In the genomic region with DNA sequence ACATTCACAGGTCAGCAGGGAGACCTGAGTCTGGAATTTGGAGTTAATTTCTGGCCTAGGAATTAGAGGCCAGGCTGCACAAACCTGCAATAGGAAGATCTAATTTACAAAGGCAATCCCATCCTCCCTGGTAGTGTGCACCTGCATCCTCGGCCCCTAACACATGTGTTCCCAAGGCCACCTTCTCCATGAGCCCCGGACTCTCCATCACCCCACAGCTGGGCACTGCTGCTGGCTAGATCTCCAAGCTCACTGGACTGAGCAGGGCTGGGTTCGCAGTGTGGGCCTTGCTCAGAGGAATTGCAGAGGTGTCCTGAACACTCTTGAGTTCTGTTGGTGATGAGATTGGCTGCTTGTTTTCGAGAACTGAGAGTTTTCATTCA, we compare ENCODE assay signal across 26 cellular contexts.
DNase-seq lines count a peak whose midpoint lies in the region; ATAC-seq and TF ChIP-seq lines count a peak whose summit lies in the region.
"Had no signal": no experiment of that assay in that cellular context is flagged by ENCODE, and none has a peak within 500 bp of the region (broad histone marks: within the 10 kb centered on the region; RNA-seq: fewer than 3 reads in every experiment).

No MANE protein-coding gene starts in this region.

- TF ChIP-seq EP300 in SK-N-SH (IDR thresholded peaks at IDR 0.05; ENCODE audit: borderline replicate concordance in 1 of 2, low read depth in 1 of 2, low read length in 1 of 2) (no peak), transverse colon (IDR thresholded peaks at IDR 0.05; ENCODE audit: low read depth) (no peak)

- intact Hi-C loops in lower lobe of right lung (cut with DNase I) (no loop called here), transverse colon (cut with DNase I; ENCODE audit: low total_unique reads) (no loop called here)

- H3K4me1 ChIP-seq in SK-N-SH (ENCODE audit: control insufficient read depth in 1 of 2, insufficient read depth in 2 of 2, low read depth in 1 of 2, low read length in 1 of 2), result no peaks in the 10 kb centered on the region; a peak in 2 of 4 replicates
- peaks cover 11% of the 10 kb centered on the region for H3K4me1 ChIP-seq in lower lobe of right lung
- peaks cover 0 to 4% (median 0%) of the 10 kb centered on the region in 4 donors for H3K4me1 ChIP-seq in transverse colon
- H3K4me1 ChIP-seq: body of pancreas, left lung, parathyroid adenoma had no signal

- H3K4me3 ChIP-seq in SK-N-SH (ENCODE audit: low read depth in 2 of 2, low read length in 1 of 2) (no peak overlapping the region), brain microvascular endothelial cell (ENCODE audit: low read depth, low read length) (no peak overlapping the region), lower lobe of right lung (no peak overlapping the region), transverse colon (no peak overlapping the region)
- H3K4me3 ChIP-seq: body of pancreas, GM23338, left lung, upper lobe of left lung had no signal

- H3K36me3 ChIP-seq in SK-N-SH (replicated peaks in 1 of 2; ENCODE audit: control insufficient read depth in 1 of 2, insufficient read depth in 2 of 2, low read length in 1 of 2) (no peaks in the 10 kb centered on the region), brain microvascular endothelial cell (replicated peaks) (no peaks in the 10 kb centered on the region), lower lobe of right lung (no peaks in the 10 kb centered on the region), transverse colon (no peaks in the 10 kb centered on the region)
- H3K36me3 ChIP-seq: left lung, upper lobe of left lung, WERI-Rb-1 had no signal

- no peak for TF ChIP-seq RAD21 in SK-N-SH (IDR thresholded peaks at IDR 0.05; ENCODE audit: low read length)

- H3K9ac ChIP-seq in SK-N-SH, result no peak overlapping the region
- H3K9ac ChIP-seq: parathyroid adenoma had no signal

- TF ChIP-seq CTCF in SK-N-SH (IDR thresholded peaks at IDR 0.05) (no peak), brain microvascular endothelial cell (IDR thresholded peaks at IDR 0.05; ENCODE audit: low read depth, low read length, missing control alignments) (no peak), lower lobe of right lung (IDR thresholded peaks at IDR 0.05) (no peak), transverse colon (IDR thresholded peaks at IDR 0.05) (no peak)

- no peaks in the 10 kb centered on the region for H3K9me2 ChIP-seq in SK-N-SH

- H3K27me3 ChIP-seq in SK-N-SH (ENCODE audit: insufficient read depth), result no peaks in the 10 kb centered on the region
- H3K27me3 ChIP-seq in brain microvascular endothelial cell (replicated peaks), result no peaks in the 10 kb centered on the region
- H3K27me3 ChIP-seq in lower lobe of right lung (ENCODE audit: low read depth), result no peaks in the 10 kb centered on the region
- no peaks in the 10 kb centered on the region for H3K27me3 ChIP-seq in transverse colon
- H3K27me3 ChIP-seq: body of pancreas, left lung, upper lobe of left lung had no signal

- no peak overlapping the region for H3K4me2 ChIP-seq in SK-N-SH
- H3K4me2 ChIP-seq: GM23338 had no signal

- H3K9me3 ChIP-seq in SK-N-SH (no peaks in the 10 kb centered on the region), lower lobe of right lung (no peaks in the 10 kb centered on the region), transverse colon (no peaks in the 10 kb centered on the region)
- H3K9me3 ChIP-seq: body of pancreas, left lung, upper lobe of left lung had no signal

- H3F3A ChIP-seq in SK-N-SH (replicated peaks; ENCODE audit: insufficient read depth), result no peaks in the 10 kb centered on the region

- no peaks in the 10 kb centered on the region for H3K79me2 ChIP-seq in SK-N-SH (ENCODE audit: insufficient read depth)
- H3K79me2 ChIP-seq: parathyroid adenoma had no signal

- H3K27ac ChIP-seq in SK-N-SH (ENCODE audit: low read depth in 2 of 2, low read length in 1 of 2), result peak overlapping the region in 1 of 2 experiments; percentile 58; a peak in 1 of 4 replicates
- peak overlapping the region; percentile 80 for H3K27ac ChIP-seq in brain microvascular endothelial cell
- H3K27ac ChIP-seq in lower lobe of right lung, result peak overlapping the region; percentile 48
- peak overlapping the region; percentile 43 to 73 (median 50) for H3K27ac ChIP-seq in transverse colon
- H3K27ac ChIP-seq: 22Rv1, body of pancreas, parathyroid adenoma, WERI-Rb-1 had no signal

- POLR2A ChIA-PET in SK-N-SH (lab: Yijun Ruan, JAX), result no interaction called here

- CTCF ChIA-PET in SK-N-SH (lab: Yijun Ruan, JAX), result interaction anchor here (2.9 kb wide), 1 partner anchor 162 kb away, joined by 8 read pairs; no protein-coding TSS in a partner anchor

- in situ Hi-C loops in brain microvascular endothelial cell (cut with HindIII; ENCODE audit: low pct_ligation_motif_present, low sequenced_read_pairs) (no loop called here), transverse colon (cut with MboI; ENCODE audit: low pct_ligation_motif_present in 1 of 4, low pct_unique_long_range_greater_than_20kb in 1 of 4, low sequenced_read_pairs in 3 of 4) (loop anchor here in 1 of 4 donors (10.0 kb wide), 1 partner anchor 99 kb away; no protein-coding TSS in a partner anchor)

- no peak for DNase-seq in SK-N-SH
- no peak for DNase-seq in brain microvascular endothelial cell
- DNase-seq in lower lobe of right lung, result no peak
- no peak for DNase-seq in transverse colon
- no peak for DNase-seq in HPDE6-E6E7 (ENCODE audit: extremely low spot score)
- DNase-seq: activated CD4-positive, alpha-beta memory T cell treated with anti-CD3 and anti-CD28 coated beads for 36 hours; body of pancreas; CD8-positive, alpha-beta T cell; DMS153; Karpas-422; left lung; MV-4-11; NCI-H1930; NCI-H526; right cardiac atrium; RPMI8226; stimulated activated CD4-positive, alpha-beta T cell treated with anti-CD3 and anti-CD28 coated beads, Interleukin-4, amount 100 ng/mL, for 4 hours; upper lobe of left lung; WERI-Rb-1 had no signal

- no peaks in the 10 kb centered on the region for H4K20me1 ChIP-seq in SK-N-SH (ENCODE audit: insufficient read depth)

- no peak overlapping the region for H2AFZ ChIP-seq in SK-N-SH (ENCODE audit: low read depth)
- H2AFZ ChIP-seq: GM23338, parathyroid adenoma had no signal

- no peak for TF ChIP-seq POLR2A in transverse colon (IDR thresholded peaks at IDR 0.05)

- WGBS in SK-N-SH (ENCODE audit: low lambda C conversion rate), result 74% methylated on average over 3 of the region's 4 CpGs
- WGBS in transverse colon (ENCODE audit: low coverage in 1 of 2), 2 donors, result 76 to 86% methylated on average over 1 to 4 of the region's 4 CpGs

- ATAC-seq in SK-N-SH treated with all-trans-retinoic acid at 6 μM for 48 hours (peak; percentile 44), lower lobe of right lung (no peak), GM21515 (IDR thresholded peaks at IDR 0.05; ENCODE audit: unreplicated experiment) (no peak), GM21576 (IDR thresholded peaks at IDR 0.05; ENCODE audit: unreplicated experiment) (no peak)
- ATAC-seq: CD8-positive, alpha-beta T cell; natural killer cell treated with Interleukin-12 subunit alpha and Interleukin-12 subunit beta and Interleukin-15 and Interleukin-18, amount 100 ng/mL, for 72 hours had no signal

TF ChIP-seq in SK-N-SH treated with all-trans-retinoic acid at 6 μM for 48 hours, 23 proteins besides CTCF, POLR2A, EP300 and RAD21 (continues in another document):
- TF ChIP-seq CSDC2 (CRISPR knock-in tag; IDR thresholded peaks at IDR 0.05), result no peak
- TF ChIP-seq CSRNP3 (CRISPR knock-in tag; IDR thresholded peaks at IDR 0.05), result no peak

TF ChIP-seq in SK-N-SH, 30 proteins besides CTCF, POLR2A, EP300 and RAD21 (continues in another document):
- TF ChIP-seq, protein P1, sequence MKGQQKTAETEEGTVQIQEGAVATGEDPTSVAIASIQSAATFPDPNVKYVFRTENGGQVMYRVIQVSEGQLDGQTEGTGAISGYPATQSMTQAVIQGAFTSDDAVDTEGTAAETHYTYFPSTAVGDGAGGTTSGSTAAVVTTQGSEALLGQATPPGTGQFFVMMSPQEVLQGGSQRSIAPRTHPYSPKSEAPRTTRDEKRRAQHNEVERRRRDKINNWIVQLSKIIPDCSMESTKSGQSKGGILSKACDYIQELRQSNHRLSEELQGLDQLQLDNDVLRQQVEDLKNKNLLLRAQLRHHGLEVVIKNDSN (IDR thresholded peaks at IDR 0.05; ENCODE audit: borderline replicate concordance, low read depth), result no peak
- TF ChIP-seq MEF2A (IDR thresholded peaks at IDR 0.05; ENCODE audit: borderline replicate concordance, low read depth), result no peak
- no peak for TF ChIP-seq PBX3 (IDR thresholded peaks at IDR 0.05)
- TF ChIP-seq TAF1 (IDR thresholded peaks at IDR 0.05; ENCODE audit: borderline replicate concordance, low read depth, low read length), result no peak
- TF ChIP-seq NFIC (IDR thresholded peaks at IDR 0.05; ENCODE audit: borderline replicate concordance), result no peak
- no peak for TF ChIP-seq NRF1 (IDR thresholded peaks at IDR 0.05; ENCODE audit: low read depth, low read length)
- TF ChIP-seq MAX (IDR thresholded peaks at IDR 0.05; ENCODE audit: low read depth), result no peak
- TF ChIP-seq ELF1 (IDR thresholded peaks at IDR 0.05), result no peak
- no peak for TF ChIP-seq FOXJ3 (CRISPR knock-in tag; IDR thresholded peaks at IDR 0.05)
